In genomic region chr2:191677646-191678436, GRCh38 we compare ENCODE assay signal across 1 cellular context.
TF ChIP-seq lines count a peak whose summit lies in the region.

Gene NABP1, plus strand, starts transcription at chr2:191678136. Its CDS starts 479 bp downstream, at chr2:191678615.

TF ChIP-seq in WTC11, 78 proteins besides CTCF, POLR2A, EP300 and RAD21 (continued from another document):
- TF ChIP-seq ZNF532 (CRISPR knock-in tag; IDR thresholded peaks at IDR 0.05; ENCODE audit: borderline replicate concordance) (no peak), GABPB1 (CRISPR knock-in tag; IDR thresholded peaks at IDR 0.05) (peak; percentile 90), CDX4 (CRISPR knock-in tag; IDR thresholded peaks at IDR 0.05; ENCODE audit: borderline replicate concordance) (no peak)
